In the genomic region with DNA sequence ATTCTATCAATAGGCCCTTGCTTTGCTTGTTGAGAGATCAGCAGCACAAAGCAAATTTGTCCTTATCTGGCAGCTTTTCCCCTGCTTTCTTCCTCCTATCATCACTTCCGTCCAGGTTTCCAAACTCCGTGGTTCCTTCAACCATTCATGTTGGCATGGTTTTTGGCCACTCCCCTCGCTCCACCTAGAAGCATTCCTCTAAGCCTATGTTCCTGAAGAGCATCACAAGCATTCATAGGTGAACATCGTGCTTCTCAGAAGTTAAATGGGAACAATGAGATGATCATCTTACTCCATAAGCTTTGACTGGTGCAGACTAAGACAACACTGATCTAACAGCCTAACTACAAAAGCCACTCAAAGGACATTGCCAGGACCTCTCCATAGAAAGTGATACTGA, we compare ENCODE assay signal across 10 cellular contexts.
DNase-seq lines count a peak whose midpoint lies in the region; ATAC-seq and TF ChIP-seq lines count a peak whose summit lies in the region.
"Had no signal": no experiment of that assay in that cellular context is flagged by ENCODE, and none has a peak within 500 bp of the region (broad histone marks: within the 10 kb centered on the region; RNA-seq: fewer than 3 reads in every experiment).

No MANE protein-coding gene starts in this region.

- ATAC-seq in stimulated activated naive B cell treated with anti-CD40 and anti-IgM and Interleukin-4, amounts not matched to agents 10 μg/mL and 1 μg/mL and 100 μg/mL, for 72 hours (replicated peaks): no peak
- no peak for ATAC-seq in GM18502 (IDR thresholded peaks at IDR 0.05; ENCODE audit: poor library complexity, unreplicated experiment)

- peak overlapping the region; percentile 93 for H3K27ac Mint-ChIP-seq in T-helper 2 cell treated with Interferon-gamma antibody and Interleukin-4, amounts not matched to agents 5 μg/mL and 100 μg/mL, for 36 hours
- H3K27ac Mint-ChIP-seq in stimulated activated naive B cell treated with anti-CD40 and anti-IgM and Interleukin-4, amounts not matched to agents 10 μg/mL and 1 μg/mL and 100 μg/mL, for 72 hours: peak overlapping the region; percentile 94

- H3K27me3 ChIP-seq in SU-DHL-6 (ENCODE audit: low read length): no peaks in the 10 kb centered on the region
- H3K27me3 ChIP-seq in fibroblast of lung (ENCODE audit: control insufficient read depth, insufficient read depth, low read length): no peaks in the 10 kb centered on the region

- H3K4me2 ChIP-seq in SU-DHL-6 (ENCODE audit: low read depth, low read length, poor library complexity, severe bottlenecking): peak overlapping the region; percentile 44
- peak overlapping the region; percentile 18 for H3K4me2 ChIP-seq in fibroblast of lung (ENCODE audit: extremely low read depth, insufficient read depth, low read length)

- peaks cover 93% of the 10 kb centered on the region for H3K4me1 Mint-ChIP-seq in T-helper 2 cell treated with Interferon-gamma antibody and Interleukin-4, amounts not matched to agents 5 μg/mL and 100 μg/mL, for 36 hours (ENCODE audit: low read depth)
- H3K4me1 Mint-ChIP-seq in stimulated activated naive B cell treated with anti-CD40 and anti-IgM and Interleukin-4, amounts not matched to agents 10 μg/mL and 1 μg/mL and 100 μg/mL, for 72 hours: peaks cover 79 to 95% of the 10 kb centered on the region in 2 donors

- TF ChIP-seq CTCF in SU-DHL-6 (IDR thresholded peaks at IDR 0.05; ENCODE audit: insufficient read depth, low read length, poor library complexity, severe bottlenecking) (no peak), fibroblast of lung (conservative IDR thresholded peaks at IDR 0.05 in 1 of 2, IDR thresholded peaks at IDR 0.05 in 1 of 2; ENCODE audit: low read depth in 1 of 2, low read length in 2 of 2) (no peak)

- H3K4me3 Mint-ChIP-seq in T-helper 2 cell treated with Interferon-gamma antibody and Interleukin-4, amounts not matched to agents 5 μg/mL and 100 μg/mL, for 36 hours: peak overlapping the region; percentile 98
- peak overlapping the region in 1 of 2 donors; percentile 65 for H3K4me3 Mint-ChIP-seq in stimulated activated naive B cell treated with anti-CD40 and anti-IgM and Interleukin-4, amounts not matched to agents 10 μg/mL and 1 μg/mL and 100 μg/mL, for 72 hours

- H3K9me3 ChIP-seq in SU-DHL-6 (ENCODE audit: insufficient read depth, low read length): no peaks in the 10 kb centered on the region
- no peaks in the 10 kb centered on the region for H3K9me3 ChIP-seq in fibroblast of lung (ENCODE audit: control insufficient read depth, insufficient read depth, low read depth, low read length)

- H3K27ac ChIP-seq in SU-DHL-6 (ENCODE audit: low read depth, low read length): peak overlapping the region; percentile 72
- H3K27ac ChIP-seq in fibroblast of lung (ENCODE audit: insufficient read depth, low read length): peak overlapping the region; percentile 92

- H3K36me3 ChIP-seq in SU-DHL-6 (ENCODE audit: low read length): no peaks in the 10 kb centered on the region
- H3K36me3 ChIP-seq in fibroblast of lung (ENCODE audit: control insufficient read depth, insufficient read depth, low read length): no peaks in the 10 kb centered on the region

- H3K9me2 ChIP-seq in SU-DHL-6 (replicated peaks; ENCODE audit: insufficient read depth, low read length): no peaks in the 10 kb centered on the region

- peaks cover 29% of the 10 kb centered on the region; the same call in 1 of the 2 replicates for H3F3A ChIP-seq in SU-DHL-6 (ENCODE audit: insufficient read depth)

- H3K9ac ChIP-seq in SU-DHL-6 (ENCODE audit: low read length) (0 out of 2 replicates have a peak overlapping the region, but pooled peaks have one; percentile 3), fibroblast of lung (ENCODE audit: insufficient read depth, low read length) (no peak overlapping the region)

- no peaks in the 10 kb centered on the region for H3K9me3 Mint-ChIP-seq in T-helper 2 cell treated with Interferon-gamma antibody and Interleukin-4, amounts not matched to agents 5 μg/mL and 100 μg/mL, for 36 hours
- peaks cover 0 to 2% of the 10 kb centered on the region in 2 donors for H3K9me3 Mint-ChIP-seq in stimulated activated naive B cell treated with anti-CD40 and anti-IgM and Interleukin-4, amounts not matched to agents 10 μg/mL and 1 μg/mL and 100 μg/mL, for 72 hours

- no peak for DNase-seq in T-helper 2 cell treated with Interferon-gamma antibody and Interleukin-4, amounts not matched to agents 5 μg/mL and 100 μg/mL, for 36 hours (ENCODE audit: low spot score)
- DNase-seq in T-helper 2 cell: no peak
- no peak for DNase-seq in fibroblast of lung (ENCODE audit: low read depth in 2 of 2)
- no peak for DNase-seq in stimulated activated naive B cell treated with anti-CD40 and anti-IgM and Interleukin-4, amounts not matched to agents 10 μg/mL and 1 μg/mL and 100 μg/mL, for 72 hours
- no peak for DNase-seq in mesenteric fat pad (ENCODE audit: low spot score)
- no peak for DNase-seq in NCI-H2171 (lab: John Stamatoyannopoulos, UW)
- DNase-seq: NCI-H748 treated with DMSO at 0.1 percent for 48 hours, posterior cingulate gyrus had no signal

- H4K20me1 ChIP-seq in SU-DHL-6 (ENCODE audit: low read depth, low read length) (no peaks in the 10 kb centered on the region), fibroblast of lung (ENCODE audit: control insufficient read depth, extremely low read depth, insufficient read depth, low read length) (no peaks in the 10 kb centered on the region)

- no peak overlapping the region for H3K4me3 ChIP-seq in SU-DHL-6 (ENCODE audit: insufficient read depth, low read length, poor library complexity, severe bottlenecking)
- no peak overlapping the region for H3K4me3 ChIP-seq in fibroblast of lung (replicated peaks in 1 of 4; ENCODE audit: control extremely low read depth in 1 of 4, insufficient read depth in 1 of 4, low read depth in 3 of 4, low read length in 4 of 4)

- H2AFZ ChIP-seq in SU-DHL-6 (ENCODE audit: low read depth, low read length, severe bottlenecking) (no peak overlapping the region), fibroblast of lung (ENCODE audit: low read length) (no peak overlapping the region)

- H3K79me2 ChIP-seq in SU-DHL-6 (ENCODE audit: insufficient read depth, low read length) (peaks cover 100% of the 10 kb centered on the region), fibroblast of lung (ENCODE audit: control insufficient read depth, insufficient read depth, low read length) (peaks cover 89% of the 10 kb centered on the region)

- peaks cover 73% of the 10 kb centered on the region for H3K4me1 ChIP-seq in fibroblast of lung (ENCODE audit: control insufficient read depth, extremely low read depth, insufficient read depth, low read length)

- H3K27me3 Mint-ChIP-seq in T-helper 2 cell treated with Interferon-gamma antibody and Interleukin-4, amounts not matched to agents 5 μg/mL and 100 μg/mL, for 36 hours (ENCODE audit: low read depth): no peaks in the 10 kb centered on the region
- H3K27me3 Mint-ChIP-seq in stimulated activated naive B cell treated with anti-CD40 and anti-IgM and Interleukin-4, amounts not matched to agents 10 μg/mL and 1 μg/mL and 100 μg/mL, for 72 hours: no peaks in the 10 kb centered on the region

- H3K36me3 Mint-ChIP-seq in T-helper 2 cell treated with Interferon-gamma antibody and Interleukin-4, amounts not matched to agents 5 μg/mL and 100 μg/mL, for 36 hours (ENCODE audit: low read depth): peaks cover 74% of the 10 kb centered on the region
- peaks cover 43 to 47% of the 10 kb centered on the region in 2 donors for H3K36me3 Mint-ChIP-seq in stimulated activated naive B cell treated with anti-CD40 and anti-IgM and Interleukin-4, amounts not matched to agents 10 μg/mL and 1 μg/mL and 100 μg/mL, for 72 hours
